In genomic region chr6:79146426-79146825, GRCh38 we compare ENCODE assay signal across 23 cellular contexts.
DNase-seq lines count a peak whose midpoint lies in the region; ATAC-seq, FAIRE-seq and TF ChIP-seq lines count a peak whose summit lies in the region.
"Had no signal": no experiment of that assay in that cellular context is flagged by ENCODE, and none has a peak within 500 bp of the region (broad histone marks: within the 10 kb centered on the region; RNA-seq: fewer than 3 reads in every experiment).

No MANE protein-coding gene starts in this region.

- peaks cover 33% of the 10 kb centered on the region for H3K4me1 ChIP-seq in GM23338 (ENCODE audit: insufficient read depth)
- H3K4me1 ChIP-seq: BLaER1 treated with 17β-estradiol and CSF1 and Interleukin-3, amounts not matched to agents 10 nM and 100 nM had no signal

- no peak overlapping the region for H3K27ac ChIP-seq in GM23338 (ENCODE audit: low read depth)
- H3K27ac ChIP-seq: BLaER1 treated with 17β-estradiol and CSF1 and Interleukin-3, amounts not matched to agents 10 nM and 100 nM; GM23248; HL-60 had no signal

- no peaks in the 10 kb centered on the region for H3K9me3 Mint-ChIP-seq in GM23338
- H3K9me3 Mint-ChIP-seq: CD8-positive, alpha-beta T cell; HFFc6 had no signal

- H3F3A ChIP-seq in GM23338 (replicated peaks; ENCODE audit: low read depth) = no peaks in the 10 kb centered on the region

- no peak for DNase-seq in GM23338 (ENCODE audit: low spot score)
- DNase-seq in bronchial epithelial cell (ENCODE audit: low read depth) = peak; percentile 21
- DNase-seq in fibroblast of mammary gland (ENCODE audit: low read depth) = peak; percentile 5
- peak; percentile 74 for DNase-seq in retinal pigment epithelial cell (ENCODE audit: low read depth)
- no peak for DNase-seq in activated CD4-positive, alpha-beta T cell treated with anti-CD3 and anti-CD28 coated beads for 48 hours
- DNase-seq in NCI-H2081 (lab: John Stamatoyannopoulos, UW) = no peak
- no peak for DNase-seq in stimulated activated CD4-positive, alpha-beta T cell treated with anti-CD3 and anti-CD28 coated beads, Interleukin-4, amount 100 ng/mL, for 1 hour
- DNase-seq: 8988T; CD8-positive, alpha-beta T cell; COR-L47; DMS 273 treated with DMSO at 0.1 percent for 48 hours; DMS53; DND-41; EL; GM23248; H7; HFFc6 had no signal

- no peaks in the 10 kb centered on the region for H3K27me3 Mint-ChIP-seq in GM23338 (ENCODE audit: insufficient read depth, low read depth, poor library complexity)

- no peaks in the 10 kb centered on the region for H4K20me1 ChIP-seq in GM23338 (replicated peaks; ENCODE audit: insufficient read depth)
- H4K20me1 ChIP-seq: BLaER1 treated with 17β-estradiol and CSF1 and Interleukin-3, amounts not matched to agents 10 nM and 100 nM had no signal

- no peak for FAIRE-seq in bronchial epithelial cell (lab: Jason Lieb, UNC)
- FAIRE-seq: GM12878, GM19239 had no signal

- H3K4me3 ChIP-seq in GM23338 (no peak overlapping the region), bronchial epithelial cell (ENCODE audit: low read depth, low read length) (no peak overlapping the region), fibroblast of mammary gland (ENCODE audit: control insufficient read depth, low read depth, low read length) (no peak overlapping the region), retinal pigment epithelial cell (ENCODE audit: low read length) (no peak overlapping the region)
- H3K4me3 ChIP-seq: BLaER1 treated with 17β-estradiol and CSF1 and Interleukin-3, amounts not matched to agents 10 nM and 100 nM; GM12878; GM23248 had no signal

- H3K27me3 ChIP-seq in GM23338 (ENCODE audit: insufficient read depth) (no peaks in the 10 kb centered on the region), bronchial epithelial cell (ENCODE audit: control insufficient read depth, insufficient read depth, low read length) (no peaks in the 10 kb centered on the region)
- H3K27me3 ChIP-seq: BLaER1 treated with 17β-estradiol and CSF1 and Interleukin-3, amounts not matched to agents 10 nM and 100 nM had no signal

- H3K79me2 ChIP-seq in GM23338 (replicated peaks; ENCODE audit: insufficient read depth) = no peaks in the 10 kb centered on the region

- ATAC-seq in GM23338 = no peak
- ATAC-seq: CD8-positive, alpha-beta T cell; GM12878; HCT116 had no signal

- H3K4me1 Mint-ChIP-seq in GM23338 = peaks cover 9% of the 10 kb centered on the region; the same call in 2 of the 3 replicates
- H3K4me1 Mint-ChIP-seq: B cell had no signal

- no peaks in the 10 kb centered on the region for H3K36me3 Mint-ChIP-seq in GM23338 (ENCODE audit: low read depth)
- H3K36me3 Mint-ChIP-seq: CD8-positive, alpha-beta T cell had no signal

- no peaks in the 10 kb centered on the region for H3K9me2 ChIP-seq in GM23338 (ENCODE audit: insufficient read depth)

- H3K4me3 Mint-ChIP-seq in GM23338 = no peak overlapping the region
- H3K4me3 Mint-ChIP-seq: B cell; CD8-positive, alpha-beta T cell; HFFc6 had no signal

- no peak overlapping the region for H3K4me2 ChIP-seq in GM23338
- H3K4me2 ChIP-seq: BLaER1 treated with 17β-estradiol and CSF1 and Interleukin-3, amounts not matched to agents 10 nM and 100 nM had no signal

- no peak overlapping the region for H3K27ac Mint-ChIP-seq in GM23338
- H3K27ac Mint-ChIP-seq: B cell; CD8-positive, alpha-beta T cell; HFFc6 had no signal

- H2AFZ ChIP-seq in GM23338 = peak overlapping the region; percentile 64
- H2AFZ ChIP-seq: GM23248 had no signal

- no peak for TF ChIP-seq CTCF in GM23338 (conservative IDR thresholded peaks at IDR 0.05; ENCODE audit: low read depth in 2 of 2)
- TF ChIP-seq CTCF in bronchial epithelial cell (IDR thresholded peaks at IDR 0.05; ENCODE audit: insufficient read depth, low read length, severe bottlenecking) = no peak
- no peak for TF ChIP-seq CTCF in fibroblast of mammary gland (conservative IDR thresholded peaks at IDR 0.05; ENCODE audit: control insufficient read depth, insufficient read depth, low read depth, low read length)
- no peak for TF ChIP-seq CTCF in retinal pigment epithelial cell (conservative IDR thresholded peaks at IDR 0.05; ENCODE audit: low read depth, low read length)

- H3K36me3 ChIP-seq in GM23338 (ENCODE audit: insufficient read depth) (no peaks in the 10 kb centered on the region), bronchial epithelial cell (ENCODE audit: control insufficient read depth, insufficient read depth, low read length) (no peaks in the 10 kb centered on the region)
- H3K36me3 ChIP-seq: BLaER1 treated with 17β-estradiol and CSF1 and Interleukin-3, amounts not matched to agents 10 nM and 100 nM had no signal

TF ChIP-seq in GM23338, 12 proteins besides CTCF, POLR2A, EP300 and RAD21:
- TF ChIP-seq ETS1 (IDR thresholded peaks at IDR 0.05) (no peak), STAT1 (IDR thresholded peaks at IDR 0.05; ENCODE audit: unreplicated experiment) (no peak), ZNF331 (CRISPR knock-in tag; IDR thresholded peaks at IDR 0.05; ENCODE audit: low read depth) (no peak), JUNB (IDR thresholded peaks at IDR 0.05; ENCODE audit: unreplicated experiment) (no peak), POLR2AphosphoS5 (IDR thresholded peaks at IDR 0.05; ENCODE audit: low read depth) (no peak), EZH2 (IDR thresholded peaks at IDR 0.05; ENCODE audit: low read depth, unreplicated experiment) (no peak), CREB1 (CRISPR knock-in tag; IDR thresholded peaks at IDR 0.05; ENCODE audit: low read depth) (no peak), EZH2phosphoT487 (IDR thresholded peaks at IDR 0.05; ENCODE audit: unreplicated experiment) (no peak)

Comparison
In these comparisons a context has a peak if more than half of its experiments do, and no peak if none do; other contexts are left out.
1. DNase-seq: peak in bronchial epithelial cell (single experiment), fibroblast of mammary gland (single experiment) and retinal pigment epithelial cell (single experiment); none in GM23338 (single experiment), activated CD4-positive, alpha-beta T cell treated with anti-CD3 and anti-CD28 coated beads for 48 hours (single experiment), NCI-H2081 (0 of 2) and stimulated activated CD4-positive, alpha-beta T cell treated with anti-CD3 and anti-CD28 coated beads, Interleukin-4, amount 100 ng/mL, for 1 hour (single experiment).